In genomic region chr7:120486164-120486563, GRCh38 we compare ENCODE assay signal across 19 cellular contexts.
"Had no signal": no experiment of that assay in that cellular context is flagged by ENCODE, and none has a peak within 500 bp of the region (broad histone marks: within the 10 kb centered on the region; RNA-seq: fewer than 3 reads in every experiment).

No MANE protein-coding gene starts in this region.

- H3K4me3 ChIP-seq: body of pancreas, ovary, testis, upper lobe of right lung had no signal

- H3K27me3 Mint-ChIP-seq: central memory CD8-positive, alpha-beta T cell; stimulated activated naive CD8-positive, alpha-beta T cell treated with anti-CD3 and anti-CD28 coated beads, Interleukin-15, amount 100 ng/mL, for 72 hours had no signal

- DNase-seq: activated CD4-positive, alpha-beta T cell treated with anti-CD3 and anti-CD28 coated beads for 4 hours; activated CD8-positive, alpha-beta memory T cell treated with anti-CD3 and anti-CD28 coated beads, Interleukin-2, amount 50 U/mL, for 48 hours; activated CD8-positive, alpha-beta T cell treated with anti-CD3 and anti-CD28 coated beads, Interleukin-2, amount 10 ng/mL, durations not matched to agents 7 days and 5 days; activated naive CD4-positive, alpha-beta T cell; body of pancreas; cortex of kidney; effector CD8-positive, alpha-beta T cell; hippocampal formation; mammary epithelial cell; ovary; stimulated activated CD4-positive, alpha-beta T cell treated with anti-CD3 and anti-CD28 coated beads, Interleukin-4, amount 100 ng/mL, for 1 hour; stimulated activated CD8-positive, alpha-beta memory T cell treated with anti-CD3 and anti-CD28 coated beads, Interleukin-4, amount 100 ng/mL, for 48 hours; stimulated activated naive CD8-positive, alpha-beta T cell treated with anti-CD3 and anti-CD28 coated beads, Interleukin-15, amount 100 ng/mL, for 72 hours; T-helper 1 cell; testis; upper lobe of right lung had no signal

- H3K36me3 ChIP-seq: ovary, upper lobe of right lung, WERI-Rb-1 had no signal

- H3K4me1 Mint-ChIP-seq: central memory CD8-positive, alpha-beta T cell; stimulated activated naive CD8-positive, alpha-beta T cell treated with anti-CD3 and anti-CD28 coated beads, Interleukin-15, amount 100 ng/mL, for 72 hours had no signal

- H3K4me1 ChIP-seq: body of pancreas, testis, upper lobe of right lung had no signal

- H3K27ac Mint-ChIP-seq: activated CD8-positive, alpha-beta T cell treated with anti-CD3 and anti-CD28 coated beads, Interleukin-2, amount 10 ng/mL, durations not matched to agents 7 days and 5 days; stimulated activated naive CD8-positive, alpha-beta T cell treated with anti-CD3 and anti-CD28 coated beads, Interleukin-15, amount 100 ng/mL, for 72 hours had no signal

- H3K27me3 ChIP-seq: body of pancreas, ovary, testis, upper lobe of right lung had no signal

- ATAC-seq: activated CD8-positive, alpha-beta T cell treated with anti-CD3 and anti-CD28 coated beads, Interleukin-2, amount 10 ng/mL, durations not matched to agents 7 days and 5 days; body of pancreas; left lobe of liver; stimulated activated naive CD8-positive, alpha-beta T cell treated with anti-CD3 and anti-CD28 coated beads, Interleukin-15, amount 100 ng/mL, for 72 hours; upper lobe of right lung had no signal

- H3K27ac ChIP-seq: body of pancreas, ovary, testis, upper lobe of right lung, WERI-Rb-1 had no signal

- H3K4me3 Mint-ChIP-seq: activated CD8-positive, alpha-beta T cell treated with anti-CD3 and anti-CD28 coated beads, Interleukin-2, amount 10 ng/mL, durations not matched to agents 7 days and 5 days; central memory CD8-positive, alpha-beta T cell; stimulated activated naive CD8-positive, alpha-beta T cell treated with anti-CD3 and anti-CD28 coated beads, Interleukin-15, amount 100 ng/mL, for 72 hours had no signal

- H3K9me3 ChIP-seq: body of pancreas, ovary, testis, upper lobe of right lung had no signal
